Comparison of ENCODE assay signal across 1 cellular context in genomic region chr1:57421366-57421765, GRCh38.
A peak's percentile ranks its signal among the peaks of the same experiment; 100 is the strongest.
TF ChIP-seq lines count a peak whose summit lies in the region.

No MANE protein-coding gene starts in this region.

TF ChIP-seq in neural cell, 6 proteins besides CTCF, POLR2A, EP300 and RAD21 (continued from another document):
- peak; percentile 40 for TF ChIP-seq REST (IDR thresholded peaks at IDR 0.05; ENCODE audit: borderline replicate concordance)
TF ChIP-seq in neural cell: peak in this region for 1.
